19 cellular contexts compared by ENCODE assay signal in the genomic region with DNA sequence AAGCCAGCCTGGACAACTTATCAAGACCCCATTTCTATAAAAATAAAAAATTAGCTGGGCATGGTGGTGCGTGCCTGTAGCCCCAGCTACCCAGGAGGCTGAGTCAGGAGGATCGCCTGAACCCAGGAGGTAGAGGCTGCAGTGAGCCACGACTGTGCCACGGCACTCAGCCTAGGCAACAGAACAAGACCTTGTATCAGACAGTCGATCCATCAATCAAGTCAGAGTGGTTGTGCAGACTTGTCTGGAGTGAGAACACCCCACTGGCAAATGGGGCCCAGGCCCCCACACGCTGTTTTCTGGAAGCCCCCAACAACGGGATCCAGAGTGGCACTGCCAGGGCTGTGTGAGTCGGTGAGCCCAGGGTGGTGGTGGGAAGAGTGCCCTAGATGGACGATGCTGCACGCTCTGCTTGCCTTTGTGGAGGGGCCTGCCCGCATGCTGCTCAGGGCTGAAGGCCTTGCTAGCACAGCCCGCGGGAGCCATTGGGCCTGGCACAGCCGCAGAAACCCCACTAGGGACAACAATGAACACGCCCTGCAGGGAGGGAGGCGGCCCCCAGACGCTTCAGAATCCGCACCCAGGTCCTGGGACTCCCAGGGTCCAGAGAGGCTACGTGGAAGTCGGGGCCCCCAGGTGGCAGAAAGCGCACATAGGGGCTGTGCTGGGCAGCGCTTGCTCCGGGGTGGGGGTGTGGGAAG.
"Had no signal": no experiment of that assay in that cellular context is flagged by ENCODE, and none has a peak within 500 bp of the region (broad histone marks: within the 10 kb centered on the region; RNA-seq: fewer than 3 reads in every experiment).

No MANE protein-coding gene starts in this region.

- DNase-seq: activated CD4-positive, alpha-beta T cell treated with anti-CD3 and anti-CD28 coated beads for 4 hours; activated CD4-positive, alpha-beta T cell treated with anti-CD3 and anti-CD28 coated beads, Interleukin-2, amount 50 U/mL, for 48 hours; activated CD4-positive, CD25-positive, alpha-beta regulatory T cell; activated effector memory CD4-positive, alpha-beta T cell treated with anti-CD3 and anti-CD28 coated beads, Interleukin-2, amount 50 U/mL, for 16 hours; anterior cingulate cortex; dermis blood vessel endothelial cell; effector CD8-positive, alpha-beta T cell; foreskin melanocyte; retina; stimulated activated CD4-positive, alpha-beta T cell treated with anti-CD3 and anti-CD28 coated beads, Interleukin-12 subunit alpha, Interleukin-12 subunit beta, amount 100 ng/mL, for 4 hours; stomach; SW 1271; T-helper 17 cell had no signal

- ATAC-seq: naive thymus-derived CD8-positive, alpha-beta T cell; T-helper 17 cell had no signal

- H3K27ac ChIP-seq: hepatocyte, neural progenitor cell, stomach, suprapubic skin, tibial nerve had no signal

- H3K4me3 ChIP-seq: hepatocyte, lung, neural progenitor cell, stomach, suprapubic skin, tibial nerve had no signal

- H3K4me2 ChIP-seq: hepatocyte, neural progenitor cell had no signal

- H3K4me1 ChIP-seq: neural progenitor cell, stomach, suprapubic skin, tibial nerve had no signal

- H3K36me3 ChIP-seq: neural progenitor cell had no signal

- H3K9ac ChIP-seq: neural progenitor cell had no signal

- H3K27me3 ChIP-seq: hepatocyte, neural progenitor cell, stomach, suprapubic skin, tibial nerve had no signal

- H3K9me3 ChIP-seq: suprapubic skin had no signal
